Comparison of ENCODE assay signal across 24 cellular contexts in genomic region chr10:88555190-88555894, GRCh38. TPM values are rescaled to one million over a fixed set of nuclear protein-coding genes. Genes with fewer than 3 reads are reported as not detected.
A peak's percentile ranks its signal among the peaks of the same experiment; 100 is the strongest.
DNase-seq lines count a peak whose midpoint lies in the region; FAIRE-seq and TF ChIP-seq lines count a peak whose summit lies in the region.
"Had no signal": no experiment of that assay in that cellular context is flagged by ENCODE, and none has a peak within 500 bp of the region (broad histone marks: within the 10 kb centered on the region; RNA-seq: fewer than 3 reads in every experiment).

No MANE protein-coding gene starts in this region.

- DNase-seq in NCI-H2171 treated with DMSO at 0.1 percent for 48 hours (lab: John Stamatoyannopoulos, UW) (peak; percentile 4), NCI-H2171 (lab: John Stamatoyannopoulos, UW) (no peak), Kasumi-1 (lab: John Stamatoyannopoulos, UW) (peak; percentile 10 to 20), SKM-1 treated with dmso at 0.1 percent for 144 hours (lab: John Stamatoyannopoulos, UW; ENCODE audit: unreplicated experiment) (peak; percentile 58), keratinocyte (ENCODE audit: low read depth, low spot score) (no peak), ACHN (no peak), NCI-H510A (lab: John Stamatoyannopoulos, UW) (no peak), chondrocyte (ENCODE audit: low spot score) (no peak)
- DNase-seq: 8988T; activated CD8-positive, alpha-beta memory T cell treated with anti-CD3 and anti-CD28 coated beads for 24 hours; activated naive CD4-positive, alpha-beta T cell treated with anti-CD3 and anti-CD28 coated beads, Interleukin-2, amount 50 U/mL, for 16 hours; activated T-cell treated with anti-CD3 and anti-CD28 coated beads, Interleukin-2, amount 50 U/mL, for 72 hours; Calu3; Karpas-422; NCI-H1417 treated with DMSO at 0.1 percent for 48 hours; NCI-H446; ovary; SHP77 treated with DMSO at 0.1 percent for 48 hours; stimulated activated naive CD4-positive, alpha-beta T cell; transverse colon had no signal

- H3K4me2 ChIP-seq in keratinocyte (ENCODE audit: control insufficient read depth, extremely low read depth, insufficient read depth, low read depth, low read length): no peak overlapping the region
- H3K4me2 ChIP-seq: BLaER1 had no signal

- no peak overlapping the region for H3K4me3 Mint-ChIP-seq in chondrocyte (ENCODE audit: unreplicated experiment)
- H3K4me3 Mint-ChIP-seq: activated T-cell treated with anti-CD3 and anti-CD28 coated beads, Interleukin-2, amount 50 U/mL, for 72 hours; T-helper 1 cell treated with Interleukin-12 subunit alpha and Interleukin-12 subunit beta and Interleukin-4 antibody, amounts not matched to agents 30 μg/mL and 1 μg/mL, for 36 hours had no signal

- H3K79me2 ChIP-seq in keratinocyte (ENCODE audit: control insufficient read depth, insufficient read depth, low read length): no peaks in the 10 kb centered on the region

- in situ Hi-C loops in ACHN (cut with HindIII; ENCODE audit: low pct_ligation_motif_present, low pct_unique_long_range_greater_than_20kb, low sequenced_read_pairs): loop anchor here (25.0 kb wide), 1 partner anchor 693 kb away; the partner anchor contains the start of genes KLLN and PTEN

- H3K27ac Mint-ChIP-seq in chondrocyte (ENCODE audit: unreplicated experiment): no peak overlapping the region
- H3K27ac Mint-ChIP-seq: activated T-cell treated with anti-CD3 and anti-CD28 coated beads, Interleukin-2, amount 50 U/mL, for 72 hours; T-helper 1 cell treated with Interleukin-12 subunit alpha and Interleukin-12 subunit beta and Interleukin-4 antibody, amounts not matched to agents 30 μg/mL and 1 μg/mL, for 36 hours had no signal

- H3K27me3 ChIP-seq in keratinocyte (ENCODE audit: control insufficient read depth, extremely low read depth, insufficient read depth, low read length): no peaks in the 10 kb centered on the region
- H3K27me3 ChIP-seq: BLaER1, ovary, transverse colon had no signal

- no peaks in the 10 kb centered on the region for H3K4me1 ChIP-seq in keratinocyte (ENCODE audit: control insufficient read depth, extremely low read depth, insufficient read depth, low read length)
- H3K4me1 ChIP-seq: BLaER1 had no signal

- no peak overlapping the region for H3K4me3 ChIP-seq in keratinocyte (ENCODE audit: control insufficient read depth in 2 of 3, extremely low read depth in 1 of 3, insufficient read depth in 2 of 3, low read depth in 1 of 3, low read length in 3 of 3)
- H3K4me3 ChIP-seq: BLaER1, ovary, transverse colon had no signal

- FAIRE-seq in keratinocyte (lab: Jason Lieb, UNC): peak; percentile 46

- peaks cover 3% of the 10 kb centered on the region for H3K36me3 Mint-ChIP-seq in chondrocyte (ENCODE audit: low read depth)

- dilution Hi-C loops in keratinocyte (cut with MboI; ENCODE audit: extremely low pct_ligation_motif_present, low sequenced_read_pairs): no loop called here

- no peak for TF ChIP-seq CTCF in keratinocyte (optimal IDR thresholded peaks at IDR 0.05 in 1 of 3, IDR thresholded peaks at IDR 0.05 in 1 of 3, conservative IDR thresholded peaks at IDR 0.05 in 1 of 3; ENCODE audit: extremely low read depth in 1 of 3, insufficient read depth in 2 of 3, low read length in 3 of 3)
- no peak for TF ChIP-seq CTCF in chondrocyte (IDR thresholded peaks at IDR 0.05)

- peaks cover 17% of the 10 kb centered on the region for H3K4me1 Mint-ChIP-seq in chondrocyte (ENCODE audit: low read depth)

- H4K20me1 ChIP-seq in keratinocyte (ENCODE audit: control insufficient read depth, extremely low read depth, insufficient read depth, low read length): no peaks in the 10 kb centered on the region
- H4K20me1 ChIP-seq: BLaER1 had no signal

- H3K9me1 ChIP-seq in keratinocyte (ENCODE audit: control insufficient read depth, extremely low read depth, insufficient read depth, low read length): no peaks in the 10 kb centered on the region

- no peak overlapping the region for H3K9ac ChIP-seq in keratinocyte (ENCODE audit: control insufficient read depth, extremely low read depth, insufficient read depth, low read length)
- H3K9ac ChIP-seq: BLaER1 had no signal

- H3K9me3 Mint-ChIP-seq in chondrocyte (ENCODE audit: low read depth): no peaks in the 10 kb centered on the region
- H3K9me3 Mint-ChIP-seq: activated T-cell treated with anti-CD3 and anti-CD28 coated beads, Interleukin-2, amount 50 U/mL, for 72 hours; T-helper 1 cell treated with Interleukin-12 subunit alpha and Interleukin-12 subunit beta and Interleukin-4 antibody, amounts not matched to agents 30 μg/mL and 1 μg/mL, for 36 hours had no signal

- H3K27ac ChIP-seq in keratinocyte (ENCODE audit: control insufficient read depth, insufficient read depth, low read length): no peak overlapping the region
- H3K27ac ChIP-seq: BLaER1, ovary, transverse colon had no signal

- H2AFZ ChIP-seq in keratinocyte (ENCODE audit: control insufficient read depth, low read length): no peak overlapping the region

- no peaks in the 10 kb centered on the region for H3K9me3 ChIP-seq in keratinocyte (ENCODE audit: control insufficient read depth, low read depth, low read length)
- H3K9me3 ChIP-seq: BLaER1, ovary, transverse colon had no signal

- no peaks in the 10 kb centered on the region for H3K27me3 Mint-ChIP-seq in chondrocyte (ENCODE audit: low read depth)

- no peaks in the 10 kb centered on the region for H3K36me3 ChIP-seq in keratinocyte (ENCODE audit: control insufficient read depth in 2 of 2, extremely low read depth in 1 of 2, insufficient read depth in 2 of 2, low read length in 2 of 2)
- H3K36me3 ChIP-seq: BLaER1, ovary, transverse colon had no signal

RNA-seq across cellular contexts. Expression of gene RNLS, which starts 27.8 kb away (rescaled TPM):
- polyA plus RNA-seq in keratinocyte: 6.8 to 10.5 TPM (median 7.1 TPM) in 3 replicates
- 1.2 TPM for polyA plus RNA-seq in keratinocyte (2011; ENCODE audit: low read depth)
- polyA plus RNA-seq in keratinocyte (2011; cell fraction: cytosol; rRNA removed): 10.3 and 12.2 TPM in 2 replicates
- polyA plus RNA-seq in keratinocyte (2011; cell fraction: nucleus; rRNA removed): 5.4 and 6.6 TPM in 2 replicates
- 3.7 and 5.4 TPM in 2 replicates for polyA plus RNA-seq in keratinocyte (2012; ENCODE audit: low replicate concordance)
- polyA minus RNA-seq in keratinocyte: 7.4 to 10.8 TPM (median 10.1 TPM) in 3 replicates
- polyA minus RNA-seq in keratinocyte (2011; cell fraction: cytosol; rRNA and poly(A)+ RNA removed): 5.0 TPM
- polyA minus RNA-seq in keratinocyte (2011; cell fraction: nucleus; rRNA and poly(A)+ RNA removed): 5.8 and 11.2 TPM in 2 replicates
- total RNA-seq in chondrocyte: 5.1 to 5.8 TPM (median 5.3 TPM) in 3 replicates

RNA-seq across cellular contexts. Expression of gene LIPJ, which starts 31.2 kb away (rescaled TPM):
- polyA plus RNA-seq in keratinocyte: 0.03 to 0.08 TPM in 2 of 3 replicates, not detected in the other
- not detected for polyA plus RNA-seq in keratinocyte (2011; ENCODE audit: low read depth)
- polyA plus RNA-seq in keratinocyte (2011; cell fraction: cytosol; rRNA removed): not detected in 2 replicates
- polyA plus RNA-seq in keratinocyte (2011; cell fraction: nucleus; rRNA removed): 0.05 TPM in 1 of 2 replicates, not detected in the other
- not detected in 2 replicates for polyA plus RNA-seq in keratinocyte (2012; ENCODE audit: low replicate concordance)
- not detected in 3 replicates for polyA minus RNA-seq in keratinocyte
- not detected for polyA minus RNA-seq in keratinocyte (2011; cell fraction: cytosol; rRNA and poly(A)+ RNA removed)
- not detected in 2 replicates for polyA minus RNA-seq in keratinocyte (2011; cell fraction: nucleus; rRNA and poly(A)+ RNA removed)
- total RNA-seq in chondrocyte: not detected in 3 replicates
- total RNA-seq: activated T-cell treated with anti-CD3 and anti-CD28 coated beads, Interleukin-2, amount 50 U/mL, for 72 hours; astrocyte; Calu3; lung microvascular endothelial cell had no signal
- polyA plus RNA-seq: ovary had no signal

Comparison
In these comparisons a context has a peak if more than half of its experiments do, and no peak if none do; other contexts are left out.
1. DNase-seq: peak in NCI-H2171 treated with DMSO at 0.1 percent for 48 hours (single experiment), Kasumi-1 (2 of 2) and SKM-1 treated with dmso at 0.1 percent for 144 hours (single experiment); none in NCI-H2171 (single experiment), keratinocyte (single experiment), ACHN (single experiment), NCI-H510A (single experiment) and chondrocyte (single experiment).